Comparison of ENCODE assay signal across 8 cellular contexts in genomic region chr19:43595999-43596841, GRCh38.
A peak's percentile ranks its signal among the peaks of the same experiment; 100 is the strongest.
DNase-seq lines count a peak whose midpoint lies in the region; ATAC-seq and FAIRE-seq lines count a peak whose summit lies in the region.

A gene with protein sequence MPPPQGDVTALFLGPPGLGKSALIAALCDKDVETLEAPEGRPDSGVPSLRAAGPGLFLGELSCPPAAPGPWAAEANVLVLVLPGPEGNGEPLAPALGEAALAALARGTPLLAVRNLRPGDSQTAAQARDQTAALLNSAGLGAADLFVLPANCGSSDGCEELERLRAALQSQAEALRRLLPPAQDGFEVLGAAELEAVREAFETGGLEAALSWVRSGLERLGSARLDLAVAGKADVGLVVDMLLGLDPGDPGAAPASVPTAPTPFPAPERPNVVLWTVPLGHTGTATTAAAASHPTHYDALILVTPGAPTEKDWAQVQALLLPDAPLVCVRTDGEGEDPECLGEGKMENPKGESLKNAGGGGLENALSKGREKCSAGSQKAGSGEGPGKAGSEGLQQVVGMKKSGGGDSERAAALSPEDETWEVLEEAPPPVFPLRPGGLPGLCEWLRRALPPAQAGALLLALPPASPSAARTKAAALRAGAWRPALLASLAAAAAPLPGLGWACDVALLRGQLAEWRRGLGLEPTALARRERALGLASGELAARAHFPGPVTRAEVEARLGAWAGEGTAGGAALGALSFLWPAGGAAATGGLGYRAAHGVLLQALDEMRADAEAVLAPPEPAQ (minus strand): TSS chr19:43596134. CDS start chr19:43595338, 796 bp downstream.
A gene with protein sequence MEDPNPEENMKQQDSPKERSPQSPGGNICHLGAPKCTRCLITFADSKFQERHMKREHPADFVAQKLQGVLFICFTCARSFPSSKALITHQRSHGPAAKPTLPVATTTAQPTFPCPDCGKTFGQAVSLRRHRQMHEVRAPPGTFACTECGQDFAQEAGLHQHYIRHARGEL (plus strand): TSS chr19:43596595. CDS start chr19:43597109, 514 bp downstream.

- H3K36me3 Mint-ChIP-seq in effector memory CD8-positive, alpha-beta T cell (ENCODE audit: insufficient read depth): peaks cover 42% of the 10 kb centered on the region

- H3K4me1 Mint-ChIP-seq in effector memory CD8-positive, alpha-beta T cell (ENCODE audit: low read depth in 2 of 2): peaks cover 41% of the 10 kb centered on the region in 2 donors

- H3K27ac Mint-ChIP-seq in effector memory CD8-positive, alpha-beta T cell: peak within 1 kb of the TSS; percentile 100

- peak; percentile 64 for ATAC-seq in GM21367 (IDR thresholded peaks at IDR 0.05; ENCODE audit: unreplicated experiment)
- ATAC-seq in effector memory CD8-positive, alpha-beta T cell (replicated peaks): peak; percentile 73

- peak within 1 kb of the TSS; percentile 96 to 97 for H3K4me3 Mint-ChIP-seq in effector memory CD8-positive, alpha-beta T cell

- no peaks in the 10 kb centered on the region for H3K9me3 Mint-ChIP-seq in effector memory CD8-positive, alpha-beta T cell

- no peaks in the 10 kb centered on the region for H3K27me3 Mint-ChIP-seq in effector memory CD8-positive, alpha-beta T cell

- peak; percentile 99 for FAIRE-seq in HTR-8/SVneo (lab: Jason Lieb, UNC)

- DNase-seq in COLO829 (ENCODE audit: low spot score) (peak; percentile 100), HTR-8/SVneo (ENCODE audit: insufficient read length, low spot score) (peak; percentile 99), NOMO-1 treated with dmso at 0.1 percent for 144 hours (lab: John Stamatoyannopoulos, UW; ENCODE audit: unreplicated experiment) (peak; percentile 98), medulla oblongata (ENCODE audit: extremely low spot score) (peak; percentile 100)
- DNase-seq in activated CD8-positive, alpha-beta memory T cell treated with anti-CD3 and anti-CD28 coated beads for 48 hours (ENCODE audit: low read depth in 2 of 3, low spot score in 2 of 3): peak; percentile 99 to 100 (median 99)
- DNase-seq in effector memory CD8-positive, alpha-beta T cell: peak; percentile 99 to 100 (median 100)
- peak; percentile 100 for DNase-seq in stimulated activated CD8-positive, alpha-beta memory T cell treated with anti-CD3 and anti-CD28 coated beads, Interleukin-12 subunit alpha, Interleukin-12 subunit beta, amount 100 ng/mL, for 1 hour (ENCODE audit: low read depth)

Comparison
In these comparisons a context has a peak if more than half of its experiments do, and no peak if none do; other contexts are left out.
1. Peak in every context shown above with its lines: DNase-seq and ATAC-seq.